9 cellular contexts compared by ENCODE assay signal in the genomic region with DNA sequence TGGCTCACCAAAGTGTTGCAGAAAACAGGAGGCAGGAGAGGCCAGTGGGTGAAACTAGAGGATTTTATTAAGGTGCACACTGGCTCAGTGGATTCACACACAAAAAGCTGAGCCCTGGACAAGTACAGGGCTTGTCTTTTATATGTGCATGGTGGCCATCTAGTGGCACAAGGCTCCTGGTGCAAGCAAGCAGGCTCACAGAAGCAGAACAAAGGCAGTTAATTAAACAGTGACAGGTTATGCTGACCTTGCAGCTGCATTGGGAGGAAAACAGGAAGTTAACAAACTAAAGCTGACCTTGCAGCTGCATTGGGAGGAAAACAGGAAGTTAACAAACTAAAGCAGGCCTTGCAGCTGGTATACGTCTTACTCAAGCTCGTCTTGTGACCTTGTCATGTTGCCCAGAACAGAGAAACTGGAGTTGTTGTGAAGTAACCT.
DNase-seq lines count a peak whose midpoint lies in the region; ATAC-seq and TF ChIP-seq lines count a peak whose summit lies in the region.
"Had no signal": no experiment of that assay in that cellular context is flagged by ENCODE, and none has a peak within 500 bp of the region (broad histone marks: within the 10 kb centered on the region; RNA-seq: fewer than 3 reads in every experiment).

No MANE protein-coding gene starts in this region.

- peak; percentile 19 to 36 for DNase-seq in SHP77 (lab: John Stamatoyannopoulos, UW)
- no peak for DNase-seq in SHP77 treated with DMSO at 0.1 percent for 48 hours (lab: John Stamatoyannopoulos, UW)
- DNase-seq in KG1 (lab: John Stamatoyannopoulos, UW), result peak; percentile 59
- DNase-seq in activated CD4-positive, alpha-beta memory T cell treated with anti-CD3 and anti-CD28 coated beads for 36 hours, result peak; percentile 46
- peak in 1 of 9 donors; percentile 9 for DNase-seq in naive thymus-derived CD4-positive, alpha-beta T cell
- DNase-seq in stimulated activated CD4-positive, alpha-beta T cell treated with anti-CD3 and anti-CD28 coated beads, Interleukin-4, amount 100 ng/mL, for 1 hour, result no peak
- DNase-seq in stomach, result no peak

- no peak overlapping the region for H3K4me3 Mint-ChIP-seq in activated CD4-positive, alpha-beta memory T cell treated with anti-CD3 and anti-CD28 coated beads for 36 hours
- no peak overlapping the region for H3K4me3 Mint-ChIP-seq in naive thymus-derived CD4-positive, alpha-beta T cell

- peaks cover 0 to 34% (median 9%) of the 10 kb centered on the region in 3 experiments for H3K9me3 ChIP-seq in naive thymus-derived CD4-positive, alpha-beta T cell (ENCODE audit: control insufficient read depth in 2 of 3, low read length in 3 of 3)
- peaks cover 20 to 83% (median 47%) of the 10 kb centered on the region in 4 donors for H3K9me3 ChIP-seq in stomach

- H3K27ac Mint-ChIP-seq in activated CD4-positive, alpha-beta memory T cell treated with anti-CD3 and anti-CD28 coated beads for 36 hours, result no peak overlapping the region
- H3K27ac Mint-ChIP-seq in naive thymus-derived CD4-positive, alpha-beta T cell, result peak overlapping the region in 1 of 9 donors; percentile 20

- H3K27me3 Mint-ChIP-seq in activated CD4-positive, alpha-beta memory T cell treated with anti-CD3 and anti-CD28 coated beads for 36 hours, result no peaks in the 10 kb centered on the region
- H3K27me3 Mint-ChIP-seq in naive thymus-derived CD4-positive, alpha-beta T cell, result no peaks in the 10 kb centered on the region
- H3K27me3 Mint-ChIP-seq: CD4-positive, alpha-beta memory T cell had no signal

- H3K9me3 Mint-ChIP-seq in activated CD4-positive, alpha-beta memory T cell treated with anti-CD3 and anti-CD28 coated beads for 36 hours, result peaks cover 35% of the 10 kb centered on the region
- H3K9me3 Mint-ChIP-seq in naive thymus-derived CD4-positive, alpha-beta T cell, result peaks cover 9 to 79% (median 39%) of the 10 kb centered on the region in 11 donors

- no peaks in the 10 kb centered on the region for H3K4me1 ChIP-seq in naive thymus-derived CD4-positive, alpha-beta T cell (ENCODE audit: control insufficient read depth in 2 of 2, insufficient read depth in 2 of 2, low read length in 2 of 2)
- peaks cover 4 to 8% (median 6%) of the 10 kb centered on the region in 4 donors for H3K4me1 ChIP-seq in stomach

- no peak for TF ChIP-seq EP300 in stomach (IDR thresholded peaks at IDR 0.05)

- no peak overlapping the region for H3K27ac ChIP-seq in naive thymus-derived CD4-positive, alpha-beta T cell (ENCODE audit: low read depth, low read length)
- H3K27ac ChIP-seq in stomach, result no peak overlapping the region

- POLR2A ChIA-PET in activated CD4-positive, alpha-beta memory T cell treated with anti-CD3 and anti-CD28 coated beads for 36 hours (lab: Charles Lee), result interaction anchor here (0.9 kb wide), 1 partner anchor 91 kb away, joined by 3 read pairs; a partner anchor contains a TSS
- POLR2A ChIA-PET in naive thymus-derived CD4-positive, alpha-beta T cell (lab: Charles Lee), result no interaction called here

- H3K36me3 Mint-ChIP-seq in activated CD4-positive, alpha-beta memory T cell treated with anti-CD3 and anti-CD28 coated beads for 36 hours, result peaks cover 8% of the 10 kb centered on the region
- peaks cover 0 to 13% (median 0%) of the 10 kb centered on the region in 5 donors for H3K36me3 Mint-ChIP-seq in naive thymus-derived CD4-positive, alpha-beta T cell

- intact Hi-C loops in activated CD4-positive, alpha-beta memory T cell treated with anti-CD3 and anti-CD28 coated beads for 36 hours (cut with micrococcal nuclease), result no loop called here
- intact Hi-C loops in naive thymus-derived CD4-positive, alpha-beta T cell (cut with micrococcal nuclease), result no loop called here
- intact Hi-C loops in stomach (cut with DNase I; ENCODE audit: low total_unique reads), result no loop called here

- H3K36me3 ChIP-seq in naive thymus-derived CD4-positive, alpha-beta T cell (ENCODE audit: control insufficient read depth in 2 of 3, insufficient read depth in 3 of 3, low read length in 3 of 3), result no peaks in the 10 kb centered on the region
- no peaks in the 10 kb centered on the region for H3K36me3 ChIP-seq in stomach

- peak; percentile 40 for ATAC-seq in naive thymus-derived CD4-positive, alpha-beta T cell
- no peak for ATAC-seq in HG03342 (IDR thresholded peaks at IDR 0.05; ENCODE audit: unreplicated experiment)

- no peak overlapping the region for H3K4me3 ChIP-seq in naive thymus-derived CD4-positive, alpha-beta T cell (ENCODE audit: low read length)
- no peak overlapping the region for H3K4me3 ChIP-seq in stomach

- H3K4me1 Mint-ChIP-seq in activated CD4-positive, alpha-beta memory T cell treated with anti-CD3 and anti-CD28 coated beads for 36 hours (ENCODE audit: low read depth), result no peaks in the 10 kb centered on the region
- H3K4me1 Mint-ChIP-seq in naive thymus-derived CD4-positive, alpha-beta T cell, result no peaks in the 10 kb centered on the region

- WGBS in stomach, 5 donors, result 18 to 51% (median 45%) methylated on average over 2 of the region's 2 CpGs

- no peak for TF ChIP-seq POLR2A in stomach (IDR thresholded peaks at IDR 0.05)

- CTCF ChIA-PET in activated CD4-positive, alpha-beta memory T cell treated with anti-CD3 and anti-CD28 coated beads for 36 hours (lab: Charles Lee), result no interaction called here
- CTCF ChIA-PET in naive thymus-derived CD4-positive, alpha-beta T cell (lab: Charles Lee), result no interaction called here

- TF ChIP-seq CTCF in stomach (IDR thresholded peaks at IDR 0.05), result peak in 1 of 7 experiments; percentile 9

- H3K27me3 ChIP-seq in naive thymus-derived CD4-positive, alpha-beta T cell (ENCODE audit: control insufficient read depth in 2 of 2, insufficient read depth in 2 of 2, low read length in 2 of 2), result no peaks in the 10 kb centered on the region
- H3K27me3 ChIP-seq in stomach, result no peaks in the 10 kb centered on the region

Comparison
In these comparisons a context has a peak if more than half of its experiments do, and no peak if none do; other contexts are left out.
1. DNase-seq: peak in SHP77 (2 of 2), KG1 (single experiment) and activated CD4-positive, alpha-beta memory T cell treated with anti-CD3 and anti-CD28 coated beads for 36 hours (single experiment); none in SHP77 treated with DMSO at 0.1 percent for 48 hours (single experiment), stimulated activated CD4-positive, alpha-beta T cell treated with anti-CD3 and anti-CD28 coated beads, Interleukin-4, amount 100 ng/mL, for 1 hour (single experiment) and stomach (single experiment).